8 cellular contexts compared by ENCODE assay signal in the genomic region with DNA sequence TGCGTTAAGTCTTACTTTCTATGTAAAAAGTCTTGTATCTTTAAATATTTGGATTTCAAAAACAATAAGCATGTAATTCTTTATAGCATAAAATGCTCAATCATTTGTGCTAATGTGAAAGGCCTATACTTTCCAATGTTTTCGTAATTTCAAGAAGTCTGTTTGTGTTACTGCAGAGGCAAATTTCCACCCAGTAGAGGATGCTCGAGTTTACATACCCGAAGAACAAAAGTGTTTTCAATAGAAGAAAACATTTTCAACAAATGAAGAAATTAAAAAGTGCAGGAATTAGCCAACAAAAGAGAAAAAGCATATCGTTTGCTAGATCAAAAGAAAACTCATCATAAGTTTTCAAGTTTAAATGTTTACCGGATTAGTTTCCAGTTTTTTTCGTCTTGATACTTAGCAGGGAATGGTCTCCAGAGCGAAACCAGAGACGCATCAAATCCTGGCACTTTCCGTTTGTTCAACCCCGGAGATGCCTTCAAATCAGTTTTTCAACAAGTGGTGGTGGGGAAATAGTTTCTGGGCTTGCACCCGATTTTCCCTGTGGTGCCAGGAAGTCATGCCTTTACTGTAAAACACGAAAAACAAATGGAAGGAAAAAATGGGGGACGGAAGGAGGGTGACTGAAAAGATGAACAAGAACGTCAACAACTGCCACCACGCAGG. TPM values are rescaled to one million over a fixed set of nuclear protein-coding genes. Genes with fewer than 3 reads are reported as not detected.
A peak's percentile ranks its signal among the peaks of the same experiment; 100 is the strongest.
DNase-seq lines count a peak whose midpoint lies in the region; ATAC-seq and TF ChIP-seq lines count a peak whose summit lies in the region.

No MANE protein-coding gene starts in this region.

- no peaks in the 10 kb centered on the region for H3K9me3 ChIP-seq in CD4-positive, alpha-beta T cell (ENCODE audit: control insufficient read depth, low read length)
- H3K9me3 ChIP-seq in HUES48 (ENCODE audit: control insufficient read depth, insufficient read depth, low read length) (no peaks in the 10 kb centered on the region), liver (ENCODE audit: control insufficient read depth in 4 of 4, low read length in 3 of 4) (no peaks in the 10 kb centered on the region), thymus (ENCODE audit: control insufficient read depth) (no peaks in the 10 kb centered on the region)

- CTCF ChIA-PET in CD4-positive, alpha-beta T cell (lab: Charles Lee), result interaction anchor here (0.9 kb wide), 1 partner anchor 15 kb away, joined by 3 read pairs; no protein-coding TSS in a partner anchor

- ATAC-seq in CD4-positive, alpha-beta T cell (ENCODE audit: poor library complexity), result no peak
- no peak for ATAC-seq in GM18505 (IDR thresholded peaks at IDR 0.05; ENCODE audit: unreplicated experiment)

- H3K36me3 Mint-ChIP-seq in CD4-positive, alpha-beta T cell (ENCODE audit: low read depth), result peaks cover 54% of the 10 kb centered on the region

- H3K4me3 ChIP-seq in HUES48 (ENCODE audit: low read depth, low read length) (peak overlapping the region; percentile 90), astrocyte of the spinal cord (ENCODE audit: low read depth, low read length) (peak overlapping the region; percentile 66), liver (ENCODE audit: low read depth in 1 of 3, low read length in 3 of 3) (peak overlapping the region; percentile 82 to 84 (median 83)), thymus (ENCODE audit: low read length) (peak overlapping the region; percentile 93)

- peak overlapping the region; percentile 52 for H3K9ac ChIP-seq in HUES48 (ENCODE audit: low read depth, low read length)
- H3K9ac ChIP-seq in liver (ENCODE audit: low read depth in 1 of 2, low read length in 2 of 2), result peak overlapping the region; percentile 66 to 76

- peak overlapping the region; percentile 92 for H3K27ac ChIP-seq in CD4-positive, alpha-beta T cell (ENCODE audit: low read depth, low read length)
- peak overlapping the region; percentile 96 for H3K27ac ChIP-seq in HUES48 (ENCODE audit: low read depth, low read length)
- H3K27ac ChIP-seq in liver (ENCODE audit: low read depth in 1 of 2, low read length in 2 of 2), result peak overlapping the region; percentile 88 to 94
- peak overlapping the region; percentile 99 for H3K27ac ChIP-seq in thymus (ENCODE audit: low read depth)

- peak overlapping the region; percentile 100 for H3K4me3 Mint-ChIP-seq in CD4-positive, alpha-beta T cell

- intact Hi-C loops in CD4-positive, alpha-beta T cell (cut with DNase I, micrococcal nuclease), result loop anchor here (1.0 to 5.0 kb wide), 5 partner anchors 27 to 829 kb away; a partner anchor contains a TSS

- TF ChIP-seq RAD21 in liver (IDR thresholded peaks at IDR 0.05), result peak in 1 of 2 donors; percentile 19

- in situ Hi-C loops in astrocyte of the spinal cord (cut with HindIII; ENCODE audit: low sequenced_read_pairs), result no loop called here

- H3K4me1 Mint-ChIP-seq in CD4-positive, alpha-beta T cell (ENCODE audit: low read depth), result peaks cover 70% of the 10 kb centered on the region

- no peaks in the 10 kb centered on the region for H3K27me3 ChIP-seq in CD4-positive, alpha-beta T cell (ENCODE audit: control insufficient read depth, insufficient read depth, low read length)
- H3K27me3 ChIP-seq in HUES48 (ENCODE audit: control insufficient read depth, insufficient read depth, low read length), result no peaks in the 10 kb centered on the region
- no peaks in the 10 kb centered on the region for H3K27me3 ChIP-seq in liver (ENCODE audit: control insufficient read depth in 4 of 4, insufficient read depth in 4 of 4, low read length in 3 of 4)
- no peaks in the 10 kb centered on the region for H3K27me3 ChIP-seq in thymus (ENCODE audit: control insufficient read depth, insufficient read depth)

- no peaks in the 10 kb centered on the region for H3K27me3 Mint-ChIP-seq in CD4-positive, alpha-beta T cell

- H3K4me1 ChIP-seq in HUES48 (ENCODE audit: control insufficient read depth, insufficient read depth, low read length), result peaks cover 14% of the 10 kb centered on the region; the same call in 1 of the 2 replicates
- H3K4me1 ChIP-seq in liver (ENCODE audit: control insufficient read depth in 4 of 4, insufficient read depth in 4 of 4, low read length in 3 of 4), result peaks cover 0 to 31% (median 24%) of the 10 kb centered on the region in 4 donors
- H3K4me1 ChIP-seq in thymus (ENCODE audit: control insufficient read depth, insufficient read depth, low read length), result peaks cover 6% of the 10 kb centered on the region

- WGBS in liver, result 8% methylated on average over 16 of the region's 16 CpGs
- 8% methylated on average over 16 of the region's 16 CpGs for WGBS in thymus

- H3K36me3 ChIP-seq in HUES48 (ENCODE audit: control insufficient read depth, insufficient read depth, low read length) (peaks cover 32% of the 10 kb centered on the region), liver (ENCODE audit: control insufficient read depth in 4 of 4, insufficient read depth in 3 of 4, low read depth in 1 of 4, low read length in 3 of 4) (peaks cover 5 to 13% (median 7%) of the 10 kb centered on the region in 4 donors), thymus (ENCODE audit: control insufficient read depth, insufficient read depth) (peaks cover 6% of the 10 kb centered on the region)

- peak; percentile 23 for TF ChIP-seq CTCF in CD4-positive, alpha-beta T cell (IDR thresholded peaks at IDR 0.05)
- TF ChIP-seq CTCF in astrocyte of the spinal cord (IDR thresholded peaks at IDR 0.05; ENCODE audit: low read depth, low read length), result peak; percentile 38
- TF ChIP-seq CTCF in liver (IDR thresholded peaks at IDR 0.05; ENCODE audit: low read depth, low read length, missing input control), result no peak

- H3K9me3 Mint-ChIP-seq in CD4-positive, alpha-beta T cell, result no peaks in the 10 kb centered on the region

- peak overlapping the region; percentile 93 for H3K27ac Mint-ChIP-seq in CD4-positive, alpha-beta T cell

- peak in 1 of 10 experiments; percentile 2 for DNase-seq in CD4-positive, alpha-beta T cell
- DNase-seq in astrocyte of the spinal cord (ENCODE audit: low read depth, low spot score) (peak; percentile 50), cerebellar nuclear complex (lab: John Stamatoyannopoulos, UW) (no peak), ecto neural progenitor cell (ENCODE audit: low spot score) (no peak)

- POLR2A ChIA-PET in CD4-positive, alpha-beta T cell (lab: Charles Lee), result interaction anchor here (0.7 to 4.7 kb wide), 16 partner anchors 7 to 831 kb away, joined by 3 to 124 read pairs (median 6); a partner anchor contains a TSS

- TF ChIP-seq POLR2A in GM18505 (IDR thresholded peaks at IDR 0.05; ENCODE audit: borderline replicate concordance, extremely low read depth, insufficient read depth, insufficient read length), result no peak

TF ChIP-seq in liver, 16 proteins besides CTCF, POLR2A, EP300 and RAD21:
- TF ChIP-seq GABPA (IDR thresholded peaks at IDR 0.05 in 1 of 2, conservative IDR thresholded peaks at IDR 0.05 in 1 of 2), result no peak
- TF ChIP-seq, protein P1, sequence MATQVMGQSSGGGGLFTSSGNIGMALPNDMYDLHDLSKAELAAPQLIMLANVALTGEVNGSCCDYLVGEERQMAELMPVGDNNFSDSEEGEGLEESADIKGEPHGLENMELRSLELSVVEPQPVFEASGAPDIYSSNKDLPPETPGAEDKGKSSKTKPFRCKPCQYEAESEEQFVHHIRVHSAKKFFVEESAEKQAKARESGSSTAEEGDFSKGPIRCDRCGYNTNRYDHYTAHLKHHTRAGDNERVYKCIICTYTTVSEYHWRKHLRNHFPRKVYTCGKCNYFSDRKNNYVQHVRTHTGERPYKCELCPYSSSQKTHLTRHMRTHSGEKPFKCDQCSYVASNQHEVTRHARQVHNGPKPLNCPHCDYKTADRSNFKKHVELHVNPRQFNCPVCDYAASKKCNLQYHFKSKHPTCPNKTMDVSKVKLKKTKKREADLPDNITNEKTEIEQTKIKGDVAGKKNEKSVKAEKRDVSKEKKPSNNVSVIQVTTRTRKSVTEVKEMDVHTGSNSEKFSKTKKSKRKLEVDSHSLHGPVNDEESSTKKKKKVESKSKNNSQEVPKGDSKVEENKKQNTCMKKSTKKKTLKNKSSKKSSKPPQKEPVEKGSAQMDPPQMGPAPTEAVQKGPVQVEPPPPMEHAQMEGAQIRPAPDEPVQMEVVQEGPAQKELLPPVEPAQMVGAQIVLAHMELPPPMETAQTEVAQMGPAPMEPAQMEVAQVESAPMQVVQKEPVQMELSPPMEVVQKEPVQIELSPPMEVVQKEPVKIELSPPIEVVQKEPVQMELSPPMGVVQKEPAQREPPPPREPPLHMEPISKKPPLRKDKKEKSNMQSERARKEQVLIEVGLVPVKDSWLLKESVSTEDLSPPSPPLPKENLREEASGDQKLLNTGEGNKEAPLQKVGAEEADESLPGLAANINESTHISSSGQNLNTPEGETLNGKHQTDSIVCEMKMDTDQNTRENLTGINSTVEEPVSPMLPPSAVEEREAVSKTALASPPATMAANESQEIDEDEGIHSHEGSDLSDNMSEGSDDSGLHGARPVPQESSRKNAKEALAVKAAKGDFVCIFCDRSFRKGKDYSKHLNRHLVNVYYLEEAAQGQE (IDR thresholded peaks at IDR 0.05), result no peak
- no peak for TF ChIP-seq SP1 (IDR thresholded peaks at IDR 0.05)
- peak; percentile 11 for TF ChIP-seq YY1 (IDR thresholded peaks at IDR 0.05)
- no peak for TF ChIP-seq NR2F2 (IDR thresholded peaks at IDR 0.05)

RNA-seq across cellular contexts. Expression of a gene that starts 1.0 kb away (rescaled TPM):
- 10 to 100 TPM; 88.7 to 89.7 TPM for total RNA-seq in CD4-positive, alpha-beta T cell
- 10 to 100 TPM; 45.3 to 46.4 TPM for total RNA-seq in liver
- polyA plus RNA-seq in liver (10 to 100 TPM; 13.6 to 26.2 TPM), thymus (121 TPM)

RNA-seq across cellular contexts. Expression of a gene that starts 1.3 kb away (rescaled TPM):
- total RNA-seq in CD4-positive, alpha-beta T cell, result 1 to 10 TPM; 6.5 to 7.6 TPM
- 10 to 100 TPM in 1 of 2 donors, 1 to 10 TPM in 1; 7.2 to 10.1 TPM for total RNA-seq in liver
- polyA plus RNA-seq in liver (1 to 10 TPM; 2.2 to 3.5 TPM), thymus (9.5 TPM)
